In genomic region chr15:45431502-45431901, GRCh38 we compare ENCODE assay signal across 32 cellular contexts. TPM values are rescaled to one million over a fixed set of nuclear protein-coding genes. Genes with fewer than 3 reads are reported as not detected.
DNase-seq lines count a peak whose midpoint lies in the region; ATAC-seq, FAIRE-seq and TF ChIP-seq lines count a peak whose summit lies in the region.
"Had no signal": no experiment of that assay in that cellular context is flagged by ENCODE, and none has a peak within 500 bp of the region (broad histone marks: within the 10 kb centered on the region; RNA-seq: fewer than 3 reads in every experiment).

No MANE protein-coding gene starts in this region.

- H3K9me3 Mint-ChIP-seq in effector memory CD8-positive, alpha-beta T cell: no peaks in the 10 kb centered on the region
- no peaks in the 10 kb centered on the region for H3K9me3 Mint-ChIP-seq in activated T-cell treated with anti-CD3 and anti-CD28 coated beads, Interleukin-2, amount 50 U/mL, for 24 hours
- H3K9me3 Mint-ChIP-seq: activated CD4-positive, alpha-beta T cell treated with anti-CD3 and anti-CD28 coated beads, Interleukin-2, amount 10 ng/mL, durations not matched to agents 24 days and 14 days; activated naive CD8-positive, alpha-beta T cell treated with anti-CD3 and anti-CD28 coated beads, Interleukin-2, amount 50 U/mL, for 24 hours; CD4-positive, alpha-beta memory T cell; memory B cell; naive thymus-derived CD4-positive, alpha-beta T cell; stimulated activated naive CD8-positive, alpha-beta T cell treated with anti-CD3 and anti-CD28 coated beads, Interleukin-15, amount 100 ng/mL, for 72 hours had no signal

- no peak overlapping the region for H3K27ac Mint-ChIP-seq in effector memory CD8-positive, alpha-beta T cell
- H3K27ac Mint-ChIP-seq in activated T-cell treated with anti-CD3 and anti-CD28 coated beads, Interleukin-2, amount 50 U/mL, for 24 hours: no peak overlapping the region
- H3K27ac Mint-ChIP-seq: activated CD4-positive, alpha-beta T cell treated with anti-CD3 and anti-CD28 coated beads, Interleukin-2, amount 10 ng/mL, durations not matched to agents 24 days and 14 days; activated naive CD8-positive, alpha-beta T cell treated with anti-CD3 and anti-CD28 coated beads, Interleukin-2, amount 50 U/mL, for 24 hours; CD4-positive, alpha-beta memory T cell; memory B cell; stimulated activated naive CD8-positive, alpha-beta T cell treated with anti-CD3 and anti-CD28 coated beads, Interleukin-15, amount 100 ng/mL, for 72 hours had no signal

- no peak overlapping the region for H3K4me3 Mint-ChIP-seq in effector memory CD8-positive, alpha-beta T cell
- no peak overlapping the region for H3K4me3 Mint-ChIP-seq in activated T-cell treated with anti-CD3 and anti-CD28 coated beads, Interleukin-2, amount 50 U/mL, for 24 hours

- TF ChIP-seq POLR2A in GM12892 (IDR thresholded peaks at IDR 0.05; ENCODE audit: low read depth, low read length): no peak

- peak overlapping the region; percentile 2 to 46 for H3K4me3 ChIP-seq in esophagus (ENCODE audit: low read depth in 1 of 2, low read length in 2 of 2)
- H3K4me3 ChIP-seq: thyroid gland had no signal

- H3K9me3 ChIP-seq in esophagus (ENCODE audit: control insufficient read depth in 2 of 2, insufficient read depth in 1 of 2, low read depth in 1 of 2, low read length in 1 of 2): no peaks in the 10 kb centered on the region
- H3K9me3 ChIP-seq: heart left ventricle, thyroid gland had no signal

- H3K36me3 Mint-ChIP-seq in effector memory CD8-positive, alpha-beta T cell (ENCODE audit: insufficient read depth): peaks cover 4% of the 10 kb centered on the region
- no peaks in the 10 kb centered on the region for H3K36me3 Mint-ChIP-seq in activated T-cell treated with anti-CD3 and anti-CD28 coated beads, Interleukin-2, amount 50 U/mL, for 24 hours (ENCODE audit: low read depth)
- H3K36me3 Mint-ChIP-seq: CD4-positive, alpha-beta memory T cell; memory B cell; naive thymus-derived CD4-positive, alpha-beta T cell had no signal

- no peak for ATAC-seq in effector memory CD8-positive, alpha-beta T cell (replicated peaks)
- ATAC-seq: activated naive CD8-positive, alpha-beta T cell treated with anti-CD3 and anti-CD28 coated beads, Interleukin-2, amount 50 U/mL, for 24 hours; esophagus mucosa; heart left ventricle; naive thymus-derived CD4-positive, alpha-beta T cell; stimulated activated naive CD8-positive, alpha-beta T cell treated with anti-CD3 and anti-CD28 coated beads, Interleukin-15, amount 100 ng/mL, for 72 hours had no signal

- H3K4me1 ChIP-seq in esophagus (ENCODE audit: control insufficient read depth in 2 of 2, insufficient read depth in 2 of 2, low read length in 1 of 2): peaks cover 3 to 7% of the 10 kb centered on the region in 2 donors

- H3K27me3 Mint-ChIP-seq in effector memory CD8-positive, alpha-beta T cell: peaks cover 0 to 10% of the 10 kb centered on the region in 2 donors
- H3K27me3 Mint-ChIP-seq in activated T-cell treated with anti-CD3 and anti-CD28 coated beads, Interleukin-2, amount 50 U/mL, for 24 hours: peaks cover 12% of the 10 kb centered on the region
- H3K27me3 Mint-ChIP-seq: memory B cell had no signal

- no peaks in the 10 kb centered on the region for H3K36me3 ChIP-seq in esophagus (ENCODE audit: control insufficient read depth in 2 of 2, insufficient read depth in 2 of 2, low read length in 1 of 2)
- H3K36me3 ChIP-seq: brain microvascular endothelial cell, heart left ventricle, thyroid gland had no signal

- H3K27ac ChIP-seq in esophagus (ENCODE audit: low read depth in 2 of 2, low read length in 1 of 2): no peak overlapping the region
- H3K27ac ChIP-seq: brain microvascular endothelial cell, heart left ventricle, thyroid gland had no signal

- peak; percentile 37 for FAIRE-seq in RCC 7860 (lab: Jason Lieb, UNC)
- FAIRE-seq in GM12892 (lab: Jason Lieb, UNC): no peak
- FAIRE-seq: H1 had no signal

- DNase-seq in ELF-1 (ENCODE audit: low read depth, low spot score) (peak; percentile 12), RCC 7860 (ENCODE audit: low spot score) (peak; percentile 25), mucosa of gallbladder (ENCODE audit: low spot score) (peak; percentile 31), GM12892 (ENCODE audit: insufficient read length) (no peak), NCI-H2107 treated with DMSO at 0.1 percent for 48 hours (lab: John Stamatoyannopoulos, UW; ENCODE audit: unreplicated experiment) (no peak)
- no peak for DNase-seq in effector memory CD8-positive, alpha-beta T cell
- DNase-seq in activated T-cell treated with anti-CD3 and anti-CD28 coated beads, Interleukin-2, amount 50 U/mL, for 24 hours: no peak
- DNase-seq: activated CD4-positive, alpha-beta T cell treated with anti-CD3 and anti-CD28 coated beads, Interleukin-2, amount 10 ng/mL, durations not matched to agents 24 days and 14 days; activated gamma-delta T cell treated with Interleukin-2 at 50 U/mL for 16 hours; activated naive CD8-positive, alpha-beta T cell treated with anti-CD3 and anti-CD28 coated beads, Interleukin-2, amount 50 U/mL, for 24 hours; activated T-cell treated with anti-CD3 and anti-CD28 coated beads, Interleukin-2, amount 50 U/mL, for 1 hour; AML-193; brain microvascular endothelial cell; CD4-positive, alpha-beta memory T cell; effector CD4-positive, alpha-beta T cell; foreskin fibroblast; heart left ventricle; NCI-H1105 treated with DMSO at 0.1 percent for 48 hours; NCI-H2029 treated with DMSO at 0.1 percent for 48 hours; NCI-H446; NCI-H774; occipital lobe; SHP77; stimulated activated CD4-positive, alpha-beta T cell treated with anti-CD3 and anti-CD28 coated beads, Interleukin-1b, Interleukin-23, amount 100 ng/mL, for 48 hours; stimulated activated CD8-positive, alpha-beta memory T cell treated with anti-CD3 and anti-CD28 coated beads, Interleukin-4, amount 100 ng/mL, for 48 hours; stimulated activated naive CD8-positive, alpha-beta T cell treated with anti-CD3 and anti-CD28 coated beads, Interleukin-15, amount 100 ng/mL, for 72 hours; thyroid gland had no signal

- H3K4me1 Mint-ChIP-seq in effector memory CD8-positive, alpha-beta T cell (ENCODE audit: low read depth in 2 of 2): peaks cover 3% of the 10 kb centered on the region in 2 donors
- peaks cover 5% of the 10 kb centered on the region for H3K4me1 Mint-ChIP-seq in activated T-cell treated with anti-CD3 and anti-CD28 coated beads, Interleukin-2, amount 50 U/mL, for 24 hours (ENCODE audit: low read depth)
- H3K4me1 Mint-ChIP-seq: CD4-positive, alpha-beta memory T cell; memory B cell had no signal

- no peaks in the 10 kb centered on the region for H3K27me3 ChIP-seq in esophagus (ENCODE audit: control insufficient read depth in 1 of 2, insufficient read depth in 2 of 2, low read length in 2 of 2)
- H3K27me3 ChIP-seq: brain microvascular endothelial cell, thyroid gland had no signal

- WGBS in esophagus, 2 donors: 78 to 90% methylated on average over 2 of the region's 2 CpGs

RNA-seq across cellular contexts. Expression of gene GATM, which starts 53.2 kb away (rescaled TPM):
- polyA plus RNA-seq in esophagus: 10 to 100 TPM; 12.5 to 15.7 TPM
- 136 TPM for total RNA-seq in mucosa of gallbladder
- 81.7 TPM for polyA plus RNA-seq in GM12892 (2012; ENCODE audit: missing spikeins)

Comparison
In these comparisons a context has a peak if more than half of its experiments do, and no peak if none do; other contexts are left out.
1. DNase-seq: peak in ELF-1 (single experiment), RCC 7860 (single experiment) and mucosa of gallbladder (single experiment); none in GM12892 (single experiment), effector memory CD8-positive, alpha-beta T cell (0 of 3), activated T-cell treated with anti-CD3 and anti-CD28 coated beads, Interleukin-2, amount 50 U/mL, for 24 hours (single experiment) and NCI-H2107 treated with DMSO at 0.1 percent for 48 hours (single experiment).